ENCODE assay signal across 11 cellular contexts in the genomic region with DNA sequence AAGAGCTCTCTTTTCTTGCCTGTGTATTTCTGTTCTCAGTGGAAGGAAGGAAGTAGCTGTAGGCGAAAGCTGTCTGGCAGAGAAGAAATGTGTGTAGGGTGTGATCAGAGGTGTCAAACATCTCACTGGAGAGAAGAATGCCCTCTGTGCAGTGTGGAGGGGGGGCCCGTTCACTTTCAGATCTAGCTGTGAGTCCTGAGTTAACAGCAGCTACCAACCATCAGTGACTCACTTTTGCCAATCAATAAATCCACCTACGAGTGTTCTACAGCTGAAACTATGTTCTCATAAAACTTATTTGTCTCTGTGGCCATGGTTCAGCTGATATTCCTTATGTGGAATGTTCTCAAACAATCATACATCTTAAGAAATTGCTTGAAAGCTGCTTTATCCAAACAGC.
A peak's percentile ranks its signal among the peaks of the same experiment; 100 is the strongest.
DNase-seq lines count a peak whose midpoint lies in the region; ATAC-seq lines count a peak whose summit lies in the region.
"Had no signal": no experiment of that assay in that cellular context is flagged by ENCODE, and none has a peak within 500 bp of the region (broad histone marks: within the 10 kb centered on the region; RNA-seq: fewer than 3 reads in every experiment).

No MANE protein-coding gene starts in this region.

- peak; percentile 87 for ATAC-seq in HG03432 (IDR thresholded peaks at IDR 0.05; ENCODE audit: unreplicated experiment)
- no peak for ATAC-seq in GM21717 (IDR thresholded peaks at IDR 0.05; ENCODE audit: unreplicated experiment)
- ATAC-seq in GM19035 (IDR thresholded peaks at IDR 0.05; ENCODE audit: unreplicated experiment) = no peak
- ATAC-seq: gastrocnemius medialis; naive thymus-derived CD8-positive, alpha-beta T cell had no signal

- DNase-seq in activated T-cell treated with anti-CD3 and anti-CD28 coated beads, Interleukin-2, amount 50 U/mL, for 1 hour = peak; percentile 22
- DNase-seq in mucosa of gallbladder (ENCODE audit: low spot score) (peak; percentile 70), NCI-H1436 (lab: John Stamatoyannopoulos, UW) (no peak), DMS114 treated with DMSO at 0.1 percent for 48 hours (lab: John Stamatoyannopoulos, UW; ENCODE audit: unreplicated experiment) (no peak)
- peak; percentile 17 to 19 for DNase-seq in stimulated activated CD8-positive, alpha-beta memory T cell treated with anti-CD3 and anti-CD28 coated beads, Interleukin-4, amount 100 ng/mL, for 1 hour (ENCODE audit: low read depth in 2 of 2, low spot score in 1 of 2)
- DNase-seq: gastrocnemius medialis, HCEC 1CT had no signal

Comparison
In these comparisons a context has a peak if more than half of its experiments do, and no peak if none do; other contexts are left out.
1. DNase-seq: peak in activated T-cell treated with anti-CD3 and anti-CD28 coated beads, Interleukin-2, amount 50 U/mL, for 1 hour (single experiment), mucosa of gallbladder (single experiment) and stimulated activated CD8-positive, alpha-beta memory T cell treated with anti-CD3 and anti-CD28 coated beads, Interleukin-4, amount 100 ng/mL, for 1 hour (2 of 2); none in NCI-H1436 (single experiment) and DMS114 treated with DMSO at 0.1 percent for 48 hours (single experiment).